In genomic region chr2:55102056-55102812, GRCh38 we compare ENCODE assay signal across 1 cellular context.
TF ChIP-seq lines count a peak whose summit lies in the region.

No MANE protein-coding gene starts in this region.

TF ChIP-seq in A549, 52 proteins besides CTCF, POLR2A, EP300 and RAD21 (continued from another document):
- TF ChIP-seq REST (IDR thresholded peaks at IDR 0.05) (no peak), CBX8 (IDR thresholded peaks at IDR 0.05) (no peak)
